In the genomic region with DNA sequence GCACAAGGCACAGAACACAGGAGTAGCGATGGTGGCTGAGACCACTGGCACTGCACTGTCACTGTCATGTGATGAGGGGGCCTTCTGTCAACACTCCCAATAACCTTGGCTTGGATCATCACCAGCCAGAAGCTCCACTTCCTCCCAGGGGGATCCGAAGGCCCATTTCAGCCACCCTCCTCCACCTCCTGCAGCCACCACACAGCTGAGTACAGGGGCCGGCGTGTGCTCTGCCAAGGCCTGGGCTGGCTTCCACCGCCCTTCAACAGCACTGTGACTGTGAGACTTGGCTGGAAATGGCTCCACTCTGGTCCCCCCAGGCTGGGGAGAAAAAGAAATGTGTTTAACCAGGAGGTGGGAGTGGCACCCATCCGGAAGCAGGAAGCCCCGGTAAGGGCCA, we compare ENCODE assay signal across 19 cellular contexts. TPM values are rescaled to one million over a fixed set of nuclear protein-coding genes. Genes with fewer than 3 reads are reported as not detected.
A peak's percentile ranks its signal among the peaks of the same experiment; 100 is the strongest.
DNase-seq lines count a peak whose midpoint lies in the region; ATAC-seq and TF ChIP-seq lines count a peak whose summit lies in the region.
"Had no signal": no experiment of that assay in that cellular context is flagged by ENCODE, and none has a peak within 500 bp of the region (broad histone marks: within the 10 kb centered on the region; RNA-seq: fewer than 3 reads in every experiment).

No MANE protein-coding gene starts in this region.

- no peak for TF ChIP-seq EP300 in tibial nerve (IDR thresholded peaks at IDR 0.05)

- no peaks in the 10 kb centered on the region for H3K9me3 Mint-ChIP-seq in dendritic cell treated with granulocyte-macrophage colony-stimulating factor and Interleukin-4, amounts not matched to agents 40 ng/mL and 50 ng/mL, for 4 days
- no peaks in the 10 kb centered on the region for H3K9me3 Mint-ChIP-seq in WTC11
- H3K9me3 Mint-ChIP-seq: CD4-positive, alpha-beta memory T cell; nephron had no signal

- peaks cover 97% of the 10 kb centered on the region for H3K36me3 Mint-ChIP-seq in dendritic cell treated with granulocyte-macrophage colony-stimulating factor and Interleukin-4, amounts not matched to agents 40 ng/mL and 50 ng/mL, for 4 days (ENCODE audit: low read depth)
- peaks cover 66% of the 10 kb centered on the region for H3K36me3 Mint-ChIP-seq in WTC11
- H3K36me3 Mint-ChIP-seq: activated naive CD8-positive, alpha-beta T cell had no signal

- no peak for TF ChIP-seq POLR2A in tibial nerve (IDR thresholded peaks at IDR 0.05)

- H3K36me3 ChIP-seq in lower lobe of right lung (peaks cover 88% of the 10 kb centered on the region), upper lobe of right lung (peaks cover 84% of the 10 kb centered on the region), tibial nerve (peaks cover 5 to 87% (median 54%) of the 10 kb centered on the region in 3 donors)
- H3K36me3 ChIP-seq: uterus had no signal

- no peak overlapping the region for H3K27ac ChIP-seq in lower lobe of right lung
- no peak overlapping the region for H3K27ac ChIP-seq in upper lobe of right lung
- no peak overlapping the region for H3K27ac ChIP-seq in tibial nerve
- H3K27ac ChIP-seq: uterus had no signal

- no peak overlapping the region for H3K4me3 Mint-ChIP-seq in dendritic cell treated with granulocyte-macrophage colony-stimulating factor and Interleukin-4, amounts not matched to agents 40 ng/mL and 50 ng/mL, for 4 days
- H3K4me3 Mint-ChIP-seq in WTC11: no peak overlapping the region
- H3K4me3 Mint-ChIP-seq: activated naive CD8-positive, alpha-beta T cell; CD4-positive, alpha-beta memory T cell; nephron had no signal

- ATAC-seq in Right ventricle myocardium superior (ENCODE audit: poor library complexity) (peak; percentile 73), lower lobe of right lung (no peak), upper lobe of right lung (peak; percentile 16), WTC11 (no peak)
- ATAC-seq: left colon had no signal

- intact Hi-C loops in Right ventricle myocardium superior (cut with DNase I) (no loop called here), cardiac septum (cut with DNase I) (no loop called here), lower lobe of right lung (cut with DNase I) (no loop called here), upper lobe of right lung (cut with DNase I) (no loop called here)
- intact Hi-C loops in dendritic cell treated with granulocyte-macrophage colony-stimulating factor and Interleukin-4, amounts not matched to agents 40 ng/mL and 50 ng/mL, for 4 days (cut with micrococcal nuclease): no loop called here

- no peaks in the 10 kb centered on the region for H3K27me3 Mint-ChIP-seq in dendritic cell treated with granulocyte-macrophage colony-stimulating factor and Interleukin-4, amounts not matched to agents 40 ng/mL and 50 ng/mL, for 4 days
- H3K27me3 Mint-ChIP-seq in WTC11 (ENCODE audit: low read depth): no peaks in the 10 kb centered on the region
- H3K27me3 Mint-ChIP-seq: activated naive CD8-positive, alpha-beta T cell; CD4-positive, alpha-beta memory T cell had no signal

- H3K4me3 ChIP-seq in lower lobe of right lung (no peak overlapping the region), upper lobe of right lung (no peak overlapping the region), tibial nerve (no peak overlapping the region)
- H3K4me3 ChIP-seq: uterus had no signal

- DNase-seq in Right ventricle myocardium superior: peak; percentile 60
- no peak for DNase-seq in cardiac septum (ENCODE audit: low spot score)
- peak; percentile 17 for DNase-seq in lower lobe of right lung
- DNase-seq in upper lobe of right lung: no peak
- DNase-seq in NCI-H446 (lab: John Stamatoyannopoulos, UW): no peak
- no peak for DNase-seq in tibial nerve (ENCODE audit: low spot score in 2 of 2)
- DNase-seq in WTC11 (ENCODE audit: low spot score): no peak
- DNase-seq: ACHN; CD4-positive, alpha-beta memory T cell; DMS53; left colon; NCI-H2029; NCI-H2227 treated with DMSO at 0.1 percent for 48 hours; NCI-H748 treated with DMSO at 0.1 percent for 48 hours; OCI-M1; uterus had no signal

- H3K4me1 ChIP-seq in lower lobe of right lung (peaks cover 8% of the 10 kb centered on the region), upper lobe of right lung (peaks cover 6% of the 10 kb centered on the region), tibial nerve (peaks cover 0 to 21% (median 3%) of the 10 kb centered on the region in 4 donors)
- H3K4me1 ChIP-seq: uterus had no signal

- H3K27me3 ChIP-seq in lower lobe of right lung (ENCODE audit: low read depth) (no peaks in the 10 kb centered on the region), upper lobe of right lung (no peaks in the 10 kb centered on the region), tibial nerve (no peaks in the 10 kb centered on the region)
- H3K27me3 ChIP-seq: uterus had no signal

- H3K9me3 ChIP-seq in lower lobe of right lung (no peaks in the 10 kb centered on the region), upper lobe of right lung (no peaks in the 10 kb centered on the region), tibial nerve (no peaks in the 10 kb centered on the region)
- H3K9me3 ChIP-seq: uterus had no signal

- H3K4me1 Mint-ChIP-seq in dendritic cell treated with granulocyte-macrophage colony-stimulating factor and Interleukin-4, amounts not matched to agents 40 ng/mL and 50 ng/mL, for 4 days (ENCODE audit: low read depth): peaks cover 17% of the 10 kb centered on the region
- peaks cover 8% of the 10 kb centered on the region for H3K4me1 Mint-ChIP-seq in WTC11
- H3K4me1 Mint-ChIP-seq: nephron had no signal

- 63 to 71% methylated on average over 7 of the region's 7 CpGs for WGBS in tibial nerve, 2 donors

- CTCF ChIA-PET in WTC11 (lab: Charles Lee): interaction anchor here (0.8 to 3.1 kb wide), 4 partner anchors 35 to 120 kb away, joined by 3 to 42 read pairs (median 6); no protein-coding TSS in a partner anchor

- H3K27ac Mint-ChIP-seq in dendritic cell treated with granulocyte-macrophage colony-stimulating factor and Interleukin-4, amounts not matched to agents 40 ng/mL and 50 ng/mL, for 4 days: peak overlapping the region; percentile 19
- H3K27ac Mint-ChIP-seq in WTC11: no peak overlapping the region
- H3K27ac Mint-ChIP-seq: activated naive CD8-positive, alpha-beta T cell; nephron had no signal

- POLR2A ChIA-PET in WTC11 (lab: Charles Lee): no interaction called here

- TF ChIP-seq CTCF in lower lobe of right lung (IDR thresholded peaks at IDR 0.05) (no peak), upper lobe of right lung (IDR thresholded peaks at IDR 0.05) (no peak), tibial nerve (IDR thresholded peaks at IDR 0.05) (no peak), WTC11 (IDR thresholded peaks at IDR 0.05) (no peak)

TF ChIP-seq in WTC11, 78 proteins besides CTCF, POLR2A, EP300 and RAD21:
- TF ChIP-seq SMAD3 (CRISPR knock-in tag; IDR thresholded peaks at IDR 0.05; ENCODE audit: borderline replicate concordance): no peak

RNA-seq across cellular contexts. Expression of gene NADK, which starts 9.9 kb away (rescaled TPM):
- total RNA-seq in Right ventricle myocardium superior: 23.0 TPM
- total RNA-seq in cardiac septum: 31.3 TPM
- total RNA-seq in lower lobe of right lung: 133 TPM
- 99.2 TPM for total RNA-seq in upper lobe of right lung
- 100 to 1,000 TPM; 111 to 145 (median 119) TPM for total RNA-seq in tibial nerve
- total RNA-seq in WTC11 (2021): 106 to 124 TPM (median 119 TPM) in 3 replicates

Comparison
In these comparisons a context has a peak if more than half of its experiments do, and no peak if none do; other contexts are left out.
1. DNase-seq: peak in Right ventricle myocardium superior (single experiment) and lower lobe of right lung (single experiment); none in cardiac septum (single experiment), upper lobe of right lung (single experiment), NCI-H446 (0 of 2), tibial nerve (0 of 2) and WTC11 (single experiment).
2. ATAC-seq: peak in Right ventricle myocardium superior (single experiment) and upper lobe of right lung (single experiment); none in lower lobe of right lung (0 of 2) and WTC11 (single experiment).